ENCODE assay signal across 17 cellular contexts in genomic region chrX:9320940-9321339, GRCh38.
DNase-seq lines count a peak whose midpoint lies in the region; FAIRE-seq and TF ChIP-seq lines count a peak whose summit lies in the region.
"Had no signal": no experiment of that assay in that cellular context is flagged by ENCODE, and none has a peak within 500 bp of the region (broad histone marks: within the 10 kb centered on the region; RNA-seq: fewer than 3 reads in every experiment).

No MANE protein-coding gene starts in this region.

- H3K4me1 Mint-ChIP-seq in Caco-2 (ENCODE audit: low read depth, unreplicated experiment) = peaks cover 6% of the 10 kb centered on the region
- peaks cover 15% of the 10 kb centered on the region for H3K4me1 Mint-ChIP-seq in neural progenitor cell

- H3K27me3 ChIP-seq in Caco-2 (replicated peaks; ENCODE audit: control insufficient read depth, insufficient read depth, low read length) = no peaks in the 10 kb centered on the region
- H3K27me3 ChIP-seq in bronchial epithelial cell (ENCODE audit: control insufficient read depth, insufficient read depth, low read length) = no peaks in the 10 kb centered on the region
- H3K27me3 ChIP-seq in neural progenitor cell = no peaks in the 10 kb centered on the region
- H3K27me3 ChIP-seq in GM23248 (replicated peaks; ENCODE audit: insufficient read depth) = no peaks in the 10 kb centered on the region
- H3K27me3 ChIP-seq: BE2C had no signal

- peaks cover 4% of the 10 kb centered on the region; the same call in 1 of the 2 replicates for H3K4me1 ChIP-seq in Caco-2
- peaks cover 5% of the 10 kb centered on the region for H3K4me1 ChIP-seq in neural progenitor cell
- no peaks in the 10 kb centered on the region for H3K4me1 ChIP-seq in GM23248 (ENCODE audit: insufficient read depth)
- H3K4me1 ChIP-seq: BE2C had no signal

- in situ Hi-C loops in GM23248 (cut with MboI) = no loop called here

- H4K20me1 ChIP-seq in neural progenitor cell (ENCODE audit: low read depth) = no peaks in the 10 kb centered on the region
- H4K20me1 ChIP-seq in GM23248 (ENCODE audit: insufficient read depth) = no peaks in the 10 kb centered on the region

- intact Hi-C loops in Caco-2 (cut with micrococcal nuclease; ENCODE audit: unreplicated experiment) = loop anchor here (2.0 kb wide), 2 partner anchors 22 to 144 kb away; partner anchors contain the start of gene TBL1X

- H3F3A ChIP-seq in neural progenitor cell (ENCODE audit: low read depth) = peaks cover 4% of the 10 kb centered on the region
- no peaks in the 10 kb centered on the region for H3F3A ChIP-seq in GM23248 (ENCODE audit: insufficient read depth)

- H3K27ac ChIP-seq in neural progenitor cell = no peak overlapping the region
- no peak overlapping the region for H3K27ac ChIP-seq in GM23248

- H3K9me2 ChIP-seq in GM23248 (ENCODE audit: insufficient read depth) = no peaks in the 10 kb centered on the region
- H3K9me2 ChIP-seq: SK-N-SH had no signal

- FAIRE-seq in bronchial epithelial cell (lab: Jason Lieb, UNC) = peak; percentile 70
- no peak for FAIRE-seq in RCC 7860 (lab: Jason Lieb, UNC)
- FAIRE-seq: H1 had no signal

- POLR2A ChIA-PET in Caco-2 (lab: Charles Lee) = no interaction called here

- WGBS in GM23248 (ENCODE audit: low coverage in 1 of 2, low lambda C conversion rate in 2 of 2, missing lambda C conversion rate in 2 of 2), 2 experiments = 70 to 78% methylated on average over 7 of the region's 7 CpGs

- H3K9me3 Mint-ChIP-seq in Caco-2 (ENCODE audit: unreplicated experiment) (no peaks in the 10 kb centered on the region), neural progenitor cell (no peaks in the 10 kb centered on the region)
- H3K9me3 Mint-ChIP-seq: CD8-positive, alpha-beta T cell had no signal

- CTCF ChIA-PET in Caco-2 (lab: Charles Lee) = no interaction called here

- H3K4me3 ChIP-seq in Caco-2 (ENCODE audit: low read depth, low read length) = no peak overlapping the region
- H3K4me3 ChIP-seq in bronchial epithelial cell (ENCODE audit: low read depth, low read length) = no peak overlapping the region
- H3K4me3 ChIP-seq in neural progenitor cell = no peak overlapping the region
- no peak overlapping the region for H3K4me3 ChIP-seq in GM23248

- H3K36me3 ChIP-seq in Caco-2 (ENCODE audit: control insufficient read depth, insufficient read depth, low read length) (no peaks in the 10 kb centered on the region), bronchial epithelial cell (ENCODE audit: control insufficient read depth, insufficient read depth, low read length) (no peaks in the 10 kb centered on the region), neural progenitor cell (no peaks in the 10 kb centered on the region), GM23248 (ENCODE audit: low read depth) (no peaks in the 10 kb centered on the region)
- H3K36me3 ChIP-seq: BE2C had no signal

- H3K79me2 ChIP-seq in neural progenitor cell (ENCODE audit: low read depth) (no peaks in the 10 kb centered on the region), GM23248 (ENCODE audit: insufficient read depth) (no peaks in the 10 kb centered on the region)

- no peak overlapping the region for H3K4me3 Mint-ChIP-seq in Caco-2 (ENCODE audit: unreplicated experiment)
- H3K4me3 Mint-ChIP-seq in neural progenitor cell = no peak overlapping the region
- H3K4me3 Mint-ChIP-seq: CD8-positive, alpha-beta T cell had no signal

- H3K9me3 ChIP-seq in Caco-2 = no peaks in the 10 kb centered on the region
- H3K9me3 ChIP-seq in neural progenitor cell (ENCODE audit: low read depth) = no peaks in the 10 kb centered on the region
- no peaks in the 10 kb centered on the region for H3K9me3 ChIP-seq in GM23248 (ENCODE audit: low read depth)
- H3K9me3 ChIP-seq: BE2C, SK-N-SH had no signal

- H3K27me3 Mint-ChIP-seq in Caco-2 (ENCODE audit: insufficient read depth, unreplicated experiment) (no peaks in the 10 kb centered on the region), neural progenitor cell (ENCODE audit: insufficient read depth, low read depth) (peaks cover 13% of the 10 kb centered on the region)

- peak; percentile 40 to 55 for DNase-seq in Caco-2
- DNase-seq in NCI-H460 (ENCODE audit: extremely low read depth, low read depth) = peak; percentile 9
- peak; percentile 16 for DNase-seq in bronchial epithelial cell (ENCODE audit: low read depth)
- DNase-seq in neural progenitor cell (ENCODE audit: low spot score) = peak; percentile 9
- DNase-seq in GM23248 = no peak
- DNase-seq in RCC 7860 (ENCODE audit: low spot score) = no peak
- DNase-seq in AML-193 (lab: John Stamatoyannopoulos, UW) = no peak
- DNase-seq: BE2C; CD8-positive, alpha-beta T cell; EL; Karpas-422; NCI-H1417; NCI-H2029; NCI-H526 treated with DMSO at 0.1 percent for 48 hours; NK-92 treated with Interleukin-12 subunit alpha and Interleukin-12 subunit beta, amount 100 ng/mL, for 24 hours; SK-N-SH had no signal

- BruUV-seq in Caco-2 (replicated peaks; lab: Mats Ljungman, UMichigan) = no TSS peak

- no peaks in the 10 kb centered on the region for H3K36me3 Mint-ChIP-seq in Caco-2 (ENCODE audit: insufficient read depth, unreplicated experiment)
- H3K36me3 Mint-ChIP-seq in neural progenitor cell = no peaks in the 10 kb centered on the region
- H3K36me3 Mint-ChIP-seq: CD8-positive, alpha-beta T cell had no signal

- no peak overlapping the region for H2AFZ ChIP-seq in neural progenitor cell (replicated peaks)
- no peak overlapping the region for H2AFZ ChIP-seq in GM23248

- TF ChIP-seq CTCF in Caco-2 (IDR thresholded peaks at IDR 0.05; ENCODE audit: insufficient read depth in 1 of 2, low read depth in 1 of 2, low read length in 1 of 2, severe bottlenecking in 1 of 2, unreplicated experiment in 1 of 2) (no peak), bronchial epithelial cell (IDR thresholded peaks at IDR 0.05; ENCODE audit: insufficient read depth, low read length, severe bottlenecking) (no peak), neural progenitor cell (IDR thresholded peaks at IDR 0.05) (no peak)

- peak overlapping the region; percentile 18 for H3K4me2 ChIP-seq in neural progenitor cell
- no peak overlapping the region for H3K4me2 ChIP-seq in GM23248 (ENCODE audit: unreplicated experiment)
- H3K4me2 ChIP-seq: SK-N-SH had no signal

- no peak overlapping the region for H3K9ac ChIP-seq in neural progenitor cell
- H3K9ac ChIP-seq in GM23248 = no peak overlapping the region
- H3K9ac ChIP-seq: SK-N-SH had no signal

- H3K27ac Mint-ChIP-seq in Caco-2 (ENCODE audit: unreplicated experiment) (no peak overlapping the region), neural progenitor cell (no peak overlapping the region)
- H3K27ac Mint-ChIP-seq: CD8-positive, alpha-beta T cell had no signal

Comparison
In these comparisons a context has a peak if more than half of its experiments do, and no peak if none do; other contexts are left out.
1. DNase-seq: peak in Caco-2 (2 of 2), NCI-H460 (single experiment), bronchial epithelial cell (single experiment) and neural progenitor cell (single experiment); none in GM23248 (single experiment), RCC 7860 (single experiment) and AML-193 (0 of 2).